ENCODE assay signal across 23 cellular contexts in genomic region chr2:157783180-157783579, GRCh38.
DNase-seq lines count a peak whose midpoint lies in the region; ATAC-seq and TF ChIP-seq lines count a peak whose summit lies in the region.
"Had no signal": no experiment of that assay in that cellular context is flagged by ENCODE, and none has a peak within 500 bp of the region (broad histone marks: within the 10 kb centered on the region; RNA-seq: fewer than 3 reads in every experiment).

No MANE protein-coding gene starts in this region.

- H3K4me1 ChIP-seq in psoas muscle (peaks cover 82% of the 10 kb centered on the region), transverse colon (peaks cover 11 to 50% (median 30%) of the 10 kb centered on the region in 4 donors), Karpas-422 (ENCODE audit: low read length) (no peaks in the 10 kb centered on the region)

- H4K20me1 ChIP-seq in Karpas-422 (ENCODE audit: insufficient read depth, low read depth, low read length): no peaks in the 10 kb centered on the region

- TF ChIP-seq EP300 in transverse colon (IDR thresholded peaks at IDR 0.05; ENCODE audit: low read depth): no peak

- peak overlapping the region; percentile 81 for H3K27ac ChIP-seq in psoas muscle
- peak overlapping the region; percentile 77 to 83 (median 80) for H3K27ac ChIP-seq in transverse colon
- no peak overlapping the region for H3K27ac ChIP-seq in Karpas-422 (ENCODE audit: low read length)
- H3K27ac ChIP-seq: 22Rv1; BLaER1 treated with 17β-estradiol and CSF1 and Interleukin-3, amounts not matched to agents 10 nM and 100 nM; KMS-11 had no signal

- no peak overlapping the region for H3K9ac ChIP-seq in Karpas-422 (ENCODE audit: low read length)
- H3K9ac ChIP-seq: BLaER1 treated with 17β-estradiol and CSF1 and Interleukin-3, amounts not matched to agents 10 nM and 100 nM; KMS-11 had no signal

- peaks cover 32% of the 10 kb centered on the region for H3K36me3 Mint-ChIP-seq in activated T-cell treated with anti-CD3 and anti-CD28 coated beads, Interleukin-2, amount 50 U/mL, for 24 hours (ENCODE audit: low read depth)

- no peak for TF ChIP-seq POLR2A in transverse colon (IDR thresholded peaks at IDR 0.05)

- in situ Hi-C loops in transverse colon (cut with MboI; ENCODE audit: low pct_ligation_motif_present in 1 of 4, low pct_unique_long_range_greater_than_20kb in 1 of 4, low sequenced_read_pairs in 3 of 4): loop anchor here in 1 of 4 donors (10.0 kb wide), 1 partner anchor 92 kb away; the partner anchor contains the start of gene ACVR1

- H3K4me3 ChIP-seq in psoas muscle: no peak overlapping the region
- no peak overlapping the region for H3K4me3 ChIP-seq in transverse colon
- no peak overlapping the region for H3K4me3 ChIP-seq in Karpas-422 (ENCODE audit: low read length)
- H3K4me3 ChIP-seq: BLaER1 treated with 17β-estradiol and CSF1 and Interleukin-3, amounts not matched to agents 10 nM and 100 nM; GM12878 had no signal

- no peaks in the 10 kb centered on the region for H3K79me2 ChIP-seq in Karpas-422 (ENCODE audit: low read length)

- H3K4me3 Mint-ChIP-seq in activated T-cell treated with anti-CD3 and anti-CD28 coated beads, Interleukin-2, amount 50 U/mL, for 24 hours: no peak overlapping the region
- H3K4me3 Mint-ChIP-seq: HFFc6 had no signal

- 17 to 38% (median 23%) methylated on average over 2 of the region's 2 CpGs for WGBS in psoas muscle, 3 donors
- WGBS in transverse colon (ENCODE audit: low coverage in 1 of 2), 2 donors: 0 to 28% methylated on average over 2 of the region's 2 CpGs

- peaks cover 54% of the 10 kb centered on the region for H3K4me1 Mint-ChIP-seq in activated T-cell treated with anti-CD3 and anti-CD28 coated beads, Interleukin-2, amount 50 U/mL, for 24 hours (ENCODE audit: low read depth)

- H3K4me2 ChIP-seq in Karpas-422 (ENCODE audit: low read depth, low read length, poor library complexity, severe bottlenecking): no peak overlapping the region
- H3K4me2 ChIP-seq: KMS-11 had no signal

- H3K27me3 ChIP-seq in psoas muscle (ENCODE audit: insufficient read depth in 3 of 3, low read length in 2 of 3) (no peaks in the 10 kb centered on the region), transverse colon (no peaks in the 10 kb centered on the region), Karpas-422 (ENCODE audit: low read length) (no peaks in the 10 kb centered on the region)
- H3K27me3 ChIP-seq: BLaER1 treated with 17β-estradiol and CSF1 and Interleukin-3, amounts not matched to agents 10 nM and 100 nM; Peyer's patch had no signal

- no peaks in the 10 kb centered on the region for H3K27me3 Mint-ChIP-seq in activated T-cell treated with anti-CD3 and anti-CD28 coated beads, Interleukin-2, amount 50 U/mL, for 24 hours
- H3K27me3 Mint-ChIP-seq: CD4-positive, alpha-beta memory T cell had no signal

- intact Hi-C loops in psoas muscle (cut with DNase I): loop anchor here (2.0 kb wide), 2 partner anchors 54 to 94 kb away; partner anchors contain the start of gene ACVR1 (in 2 of the 2)
- intact Hi-C loops in transverse colon (cut with DNase I; ENCODE audit: low total_unique reads): no loop called here

- no peaks in the 10 kb centered on the region for H3K9me2 ChIP-seq in Karpas-422 (replicated peaks; ENCODE audit: insufficient read depth, low read length)

- ATAC-seq in left lobe of liver (peak; percentile 73), psoas muscle (no peak)
- ATAC-seq: GM12878 had no signal

- H3K9me3 ChIP-seq in psoas muscle (no peaks in the 10 kb centered on the region), transverse colon (no peaks in the 10 kb centered on the region), Karpas-422 (ENCODE audit: low read length) (no peaks in the 10 kb centered on the region)
- H3K9me3 ChIP-seq: BLaER1 treated with 17β-estradiol and CSF1 and Interleukin-3, amounts not matched to agents 10 nM and 100 nM; Caco-2; Peyer's patch had no signal

- H3K9me3 Mint-ChIP-seq in activated T-cell treated with anti-CD3 and anti-CD28 coated beads, Interleukin-2, amount 50 U/mL, for 24 hours: no peaks in the 10 kb centered on the region
- H3K9me3 Mint-ChIP-seq: HFFc6 had no signal

- H2AFZ ChIP-seq in Karpas-422 (ENCODE audit: low read length): no peak overlapping the region

- H3K36me3 ChIP-seq in psoas muscle (ENCODE audit: insufficient read depth in 1 of 2, low read depth in 1 of 2): peaks cover 0 to 20% of the 10 kb centered on the region in 2 donors
- no peaks in the 10 kb centered on the region for H3K36me3 ChIP-seq in transverse colon
- no peaks in the 10 kb centered on the region for H3K36me3 ChIP-seq in Karpas-422 (ENCODE audit: insufficient read depth, low read length)

- no peak for TF ChIP-seq CTCF in psoas muscle (IDR thresholded peaks at IDR 0.05)
- TF ChIP-seq CTCF in transverse colon (IDR thresholded peaks at IDR 0.05): no peak

- H3K27ac Mint-ChIP-seq in activated T-cell treated with anti-CD3 and anti-CD28 coated beads, Interleukin-2, amount 50 U/mL, for 24 hours: peak overlapping the region; percentile 57
- H3K27ac Mint-ChIP-seq: HFFc6 had no signal

- no peak for DNase-seq in activated T-cell treated with anti-CD3 and anti-CD28 coated beads, Interleukin-2, amount 50 U/mL, for 24 hours
- DNase-seq in activated T-cell treated with anti-CD3 and anti-CD28 coated beads, Interleukin-2, amount 50 U/mL, for 1 hour: no peak
- DNase-seq in left lobe of liver (ENCODE audit: low spot score): peak; percentile 57
- DNase-seq in psoas muscle: no peak
- DNase-seq in transverse colon: no peak
- DNase-seq in ureter (ENCODE audit: low spot score): no peak
- DNase-seq in effector CD8-positive, alpha-beta T cell (lab: John Stamatoyannopoulos, UW): no peak
- DNase-seq in Karpas-422: no peak
- DNase-seq: Caco-2; CD4-positive, alpha-beta memory T cell; DND-41; H7; HFFc6; IMR-90; NCI-H146; NCI-H226; NCI-H510A treated with DMSO at 0.1 percent for 48 hours; NCI-H748 treated with DMSO at 0.1 percent for 48 hours; Peyer's patch had no signal
